9 cellular contexts compared by ENCODE assay signal in the genomic region with DNA sequence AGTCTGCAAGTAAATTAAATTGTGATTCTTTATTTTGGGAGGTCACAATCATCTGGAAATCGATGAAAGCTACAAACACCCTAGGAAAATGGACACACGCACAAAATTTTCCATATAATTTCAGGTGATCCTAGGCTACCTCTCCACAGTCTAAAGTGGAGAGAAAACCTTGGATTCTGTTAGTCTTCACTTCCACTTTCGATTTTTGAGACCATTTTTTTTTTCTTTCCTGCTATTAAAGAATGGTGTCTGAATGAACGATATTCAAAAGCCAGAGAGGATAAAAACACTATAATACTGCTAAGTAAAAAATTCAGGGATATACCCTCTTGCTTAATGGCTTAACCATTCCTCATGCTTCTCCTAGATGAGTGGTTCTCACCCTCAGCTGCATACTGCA. TPM values are rescaled to one million over a fixed set of nuclear protein-coding genes. Genes with fewer than 3 reads are reported as not detected.
DNase-seq lines count a peak whose midpoint lies in the region; ATAC-seq and TF ChIP-seq lines count a peak whose summit lies in the region.
"Had no signal": no experiment of that assay in that cellular context is flagged by ENCODE, and none has a peak within 500 bp of the region (broad histone marks: within the 10 kb centered on the region; RNA-seq: fewer than 3 reads in every experiment).

No MANE protein-coding gene starts in this region.

- H3K27ac Mint-ChIP-seq in activated CD4-positive, alpha-beta T cell treated with anti-CD3 and anti-CD28 coated beads for 36 hours: peak overlapping the region; percentile 97
- H3K27ac Mint-ChIP-seq in activated T-helper 2 cell treated with anti-CD3 and anti-CD28 coated beads, Interferon-gamma antibody, Interleukin-2, Interleukin-4, amounts not matched to agents 10 μg/mL and 5 μg/mL and 100 μg/mL, durations not matched to agents 14 hours and 24 hours and 36 hours: peak overlapping the region; percentile 91

- H3K4me1 Mint-ChIP-seq in activated CD4-positive, alpha-beta T cell treated with anti-CD3 and anti-CD28 coated beads for 36 hours: peaks cover 61% of the 10 kb centered on the region
- peaks cover 55% of the 10 kb centered on the region for H3K4me1 Mint-ChIP-seq in activated T-helper 2 cell treated with anti-CD3 and anti-CD28 coated beads, Interferon-gamma antibody, Interleukin-2, Interleukin-4, amounts not matched to agents 10 μg/mL and 5 μg/mL and 100 μg/mL, durations not matched to agents 14 hours and 24 hours and 36 hours (ENCODE audit: low read depth)

- peak overlapping the region; percentile 87 for H3K4me3 ChIP-seq in kidney epithelial cell (ENCODE audit: low read depth, low read length)
- peak overlapping the region; percentile 70 for H3K4me3 ChIP-seq in thoracic aorta

- H3K36me3 Mint-ChIP-seq in activated CD4-positive, alpha-beta T cell treated with anti-CD3 and anti-CD28 coated beads for 36 hours (ENCODE audit: low read depth): peaks cover 2% of the 10 kb centered on the region
- peaks cover 21% of the 10 kb centered on the region for H3K36me3 Mint-ChIP-seq in activated T-helper 2 cell treated with anti-CD3 and anti-CD28 coated beads, Interferon-gamma antibody, Interleukin-2, Interleukin-4, amounts not matched to agents 10 μg/mL and 5 μg/mL and 100 μg/mL, durations not matched to agents 14 hours and 24 hours and 36 hours (ENCODE audit: low read depth)

- no peak for ATAC-seq in activated CD4-positive, alpha-beta T cell treated with anti-CD3 and anti-CD28 coated beads for 36 hours
- ATAC-seq in thoracic aorta (ENCODE audit: insufficient number of reproducible peaks, low FRiP score, low read depth): no peak

- CTCF ChIA-PET in activated CD4-positive, alpha-beta T cell treated with anti-CD3 and anti-CD28 coated beads for 36 hours (lab: Charles Lee): interaction anchor here (0.6 to 1.3 kb wide), 5 partner anchors 20 to 196 kb away, joined by 3 to 5 read pairs (median 3); no protein-coding TSS in a partner anchor

- H3K36me3 ChIP-seq in kidney epithelial cell (ENCODE audit: control insufficient read depth, insufficient read depth, low read length): no peaks in the 10 kb centered on the region
- H3K36me3 ChIP-seq in thoracic aorta: no peaks in the 10 kb centered on the region

- POLR2A ChIA-PET in activated CD4-positive, alpha-beta T cell treated with anti-CD3 and anti-CD28 coated beads for 36 hours (lab: Charles Lee): interaction anchor here (1.1 kb wide), 1 partner anchor 27 kb away, joined by 3 read pairs; no protein-coding TSS in a partner anchor

- H3K27ac ChIP-seq in thoracic aorta: peak overlapping the region; percentile 98 to 100

- H3K4me1 ChIP-seq in thoracic aorta (ENCODE audit: control insufficient read depth in 1 of 2, low read depth in 2 of 2): peaks cover 46 to 75% of the 10 kb centered on the region in 2 donors

- H3K4me3 Mint-ChIP-seq in activated CD4-positive, alpha-beta T cell treated with anti-CD3 and anti-CD28 coated beads for 36 hours: peak overlapping the region; percentile 99
- H3K4me3 Mint-ChIP-seq in activated T-helper 2 cell treated with anti-CD3 and anti-CD28 coated beads, Interferon-gamma antibody, Interleukin-2, Interleukin-4, amounts not matched to agents 10 μg/mL and 5 μg/mL and 100 μg/mL, durations not matched to agents 14 hours and 24 hours and 36 hours (ENCODE audit: low read depth): peak overlapping the region; percentile 92

- TF ChIP-seq CTCF in kidney epithelial cell (IDR thresholded peaks at IDR 0.05; ENCODE audit: insufficient read depth, low read length, poor library complexity, severe bottlenecking) (no peak), thoracic aorta (IDR thresholded peaks at IDR 0.05) (no peak)

- no peaks in the 10 kb centered on the region for H3K27me3 Mint-ChIP-seq in activated CD4-positive, alpha-beta T cell treated with anti-CD3 and anti-CD28 coated beads for 36 hours
- H3K27me3 Mint-ChIP-seq in activated T-helper 2 cell treated with anti-CD3 and anti-CD28 coated beads, Interferon-gamma antibody, Interleukin-2, Interleukin-4, amounts not matched to agents 10 μg/mL and 5 μg/mL and 100 μg/mL, durations not matched to agents 14 hours and 24 hours and 36 hours (ENCODE audit: low read depth): no peaks in the 10 kb centered on the region

- intact Hi-C loops in activated CD4-positive, alpha-beta T cell treated with anti-CD3 and anti-CD28 coated beads for 36 hours (cut with DNase I, micrococcal nuclease): loop anchor here (2.0 to 10.0 kb wide), 6 partner anchors 176 to 1999 kb away; a partner anchor contains a TSS
- intact Hi-C loops in activated T-helper 2 cell treated with anti-CD3 and anti-CD28 coated beads, Interferon-gamma antibody, Interleukin-2, Interleukin-4, amounts not matched to agents 10 μg/mL and 5 μg/mL and 100 μg/mL, durations not matched to agents 14 hours and 24 hours and 36 hours (cut with micrococcal nuclease): loop anchor here (5.0 to 10.0 kb wide), 2 partner anchors 281 to 571 kb away; a partner anchor contains a TSS

- H3K27me3 ChIP-seq in kidney epithelial cell (ENCODE audit: control insufficient read depth, insufficient read depth, low read length): no peaks in the 10 kb centered on the region
- no peaks in the 10 kb centered on the region for H3K27me3 ChIP-seq in thoracic aorta (replicated peaks; ENCODE audit: insufficient read depth)

- H3K9me3 Mint-ChIP-seq in activated CD4-positive, alpha-beta T cell treated with anti-CD3 and anti-CD28 coated beads for 36 hours (ENCODE audit: low read depth): no peaks in the 10 kb centered on the region
- no peaks in the 10 kb centered on the region for H3K9me3 Mint-ChIP-seq in activated T-helper 2 cell treated with anti-CD3 and anti-CD28 coated beads, Interferon-gamma antibody, Interleukin-2, Interleukin-4, amounts not matched to agents 10 μg/mL and 5 μg/mL and 100 μg/mL, durations not matched to agents 14 hours and 24 hours and 36 hours

- no peaks in the 10 kb centered on the region for H3K9me3 ChIP-seq in thoracic aorta

- no peak for DNase-seq in activated CD4-positive, alpha-beta T cell treated with anti-CD3 and anti-CD28 coated beads for 36 hours
- DNase-seq in activated CD4-positive, alpha-beta T cell treated with anti-CD3 and anti-CD28 coated beads for 1 hour: no peak
- DNase-seq in activated T-helper 2 cell treated with anti-CD3 and anti-CD28 coated beads, Interferon-gamma antibody, Interleukin-2, Interleukin-4, amounts not matched to agents 10 μg/mL and 5 μg/mL and 100 μg/mL, durations not matched to agents 14 hours and 24 hours and 36 hours (ENCODE audit: low spot score): no peak
- DNase-seq in kidney epithelial cell (ENCODE audit: low read depth) (no peak), thoracic aorta (ENCODE audit: low spot score) (no peak), NCI-H2171 (lab: John Stamatoyannopoulos, UW) (no peak), NCI-H510A (lab: John Stamatoyannopoulos, UW) (no peak), GF-D8 (lab: John Stamatoyannopoulos, UW) (no peak)
- DNase-seq: NCI-H187 treated with DMSO at 0.1 percent for 48 hours had no signal

RNA-seq across cellular contexts. Expression of a gene that starts 1.7 kb away (rescaled TPM):
- total RNA-seq in activated CD4-positive, alpha-beta T cell treated with anti-CD3 and anti-CD28 coated beads for 36 hours: 10 to 100 TPM; 20.1 to 29.1 TPM
- 28.9 and 30.3 TPM in 2 replicates for total RNA-seq in activated T-helper 2 cell treated with anti-CD3 and anti-CD28 coated beads, Interferon-gamma antibody, Interleukin-2, Interleukin-4, amounts not matched to agents 10 μg/mL and 5 μg/mL and 100 μg/mL, durations not matched to agents 14 hours and 24 hours and 36 hours
- total RNA-seq in kidney epithelial cell (44.1 and 51.1 TPM in 2 replicates), thoracic aorta (100 to 1,000 TPM; 136 to 147 TPM)

RNA-seq across cellular contexts. Expression of a gene that starts 28.2 kb away (rescaled TPM):
- 10 to 100 TPM in 1 of 2 experiments, 1 to 10 TPM in 1; 9.8 to 13.3 TPM for total RNA-seq in activated CD4-positive, alpha-beta T cell treated with anti-CD3 and anti-CD28 coated beads for 36 hours
- 5.6 and 6.8 TPM in 2 replicates for total RNA-seq in activated T-helper 2 cell treated with anti-CD3 and anti-CD28 coated beads, Interferon-gamma antibody, Interleukin-2, Interleukin-4, amounts not matched to agents 10 μg/mL and 5 μg/mL and 100 μg/mL, durations not matched to agents 14 hours and 24 hours and 36 hours
- total RNA-seq in kidney epithelial cell: 25.7 and 42.1 TPM in 2 replicates
- 10 to 100 TPM; 27.8 to 35.2 TPM for total RNA-seq in thoracic aorta

RNA-seq across cellular contexts. Expression of a gene that starts 49.4 kb away (rescaled TPM):
- under 1 TPM; 0.47 to 0.66 TPM for total RNA-seq in activated CD4-positive, alpha-beta T cell treated with anti-CD3 and anti-CD28 coated beads for 36 hours
- total RNA-seq in activated T-helper 2 cell treated with anti-CD3 and anti-CD28 coated beads, Interferon-gamma antibody, Interleukin-2, Interleukin-4, amounts not matched to agents 10 μg/mL and 5 μg/mL and 100 μg/mL, durations not matched to agents 14 hours and 24 hours and 36 hours: 0.50 and 1.8 TPM in 2 replicates
- total RNA-seq in kidney epithelial cell: 3.4 and 4.9 TPM in 2 replicates
- total RNA-seq in thoracic aorta: 10 to 100 TPM in 1 of 2 donors, 1 to 10 TPM in 1; 9.2 to 15.7 TPM
